In genomic region chr12:40577834-40578233, GRCh38 we compare ENCODE assay signal across 28 cellular contexts.
"Had no signal": no experiment of that assay in that cellular context is flagged by ENCODE, and none has a peak within 500 bp of the region (broad histone marks: within the 10 kb centered on the region; RNA-seq: fewer than 3 reads in every experiment).

No MANE protein-coding gene starts in this region.

- H3K4me1 ChIP-seq: colonic mucosa, esophagus muscularis mucosa, esophagus squamous epithelium, foreskin keratinocyte, gastrocnemius medialis, gastroesophageal sphincter, heart left ventricle, heart right ventricle had no signal

- H3K36me3 ChIP-seq: colonic mucosa, esophagus muscularis mucosa, esophagus squamous epithelium, gastrocnemius medialis, gastroesophageal sphincter, heart left ventricle, heart right ventricle had no signal

- DNase-seq: colonic mucosa; cortex of kidney; dermis blood vessel endothelial cell; dorsolateral prefrontal cortex; effector CD4-positive, alpha-beta T cell; effector CD8-positive, alpha-beta T cell; effector memory CD4-positive, alpha-beta T cell; effector memory CD8-positive, alpha-beta T cell; endodermal cell; erythroblast; esophagus squamous epithelium; foreskin fibroblast; foreskin keratinocyte; foreskin melanocyte; gastrocnemius medialis; glutamatergic neuron; head of caudate nucleus; heart left ventricle; heart right ventricle had no signal

- H3K4me3 ChIP-seq: colonic mucosa, coronary artery, dorsolateral prefrontal cortex, esophagus muscularis mucosa, esophagus squamous epithelium, gastrocnemius medialis, gastroesophageal sphincter, heart left ventricle, heart right ventricle had no signal

- ATAC-seq: effector memory CD8-positive, alpha-beta T cell; esophagus mucosa; foreskin keratinocyte; gastrocnemius medialis; gastroesophageal sphincter; heart left ventricle; heart right ventricle had no signal

- H3K27me3 ChIP-seq: colonic mucosa, dorsolateral prefrontal cortex, esophagus muscularis mucosa, esophagus squamous epithelium, foreskin keratinocyte, gastrocnemius medialis, gastroesophageal sphincter, heart left ventricle, heart right ventricle had no signal

- H3K9me3 ChIP-seq: colonic mucosa, esophagus muscularis mucosa, esophagus squamous epithelium, gastrocnemius medialis, gastroesophageal sphincter, heart left ventricle had no signal

- H3K27ac ChIP-seq: colonic mucosa, coronary artery, dorsolateral prefrontal cortex, epithelial cell of prostate, esophagus muscularis mucosa, esophagus squamous epithelium, foreskin keratinocyte, gastrocnemius medialis, gastroesophageal sphincter, heart left ventricle, heart right ventricle had no signal

- FAIRE-seq: colon, endometrium, endothelial cell of umbilical vein, frontal cortex had no signal
